Comparison of ENCODE assay signal across 13 cellular contexts in the genomic region with DNA sequence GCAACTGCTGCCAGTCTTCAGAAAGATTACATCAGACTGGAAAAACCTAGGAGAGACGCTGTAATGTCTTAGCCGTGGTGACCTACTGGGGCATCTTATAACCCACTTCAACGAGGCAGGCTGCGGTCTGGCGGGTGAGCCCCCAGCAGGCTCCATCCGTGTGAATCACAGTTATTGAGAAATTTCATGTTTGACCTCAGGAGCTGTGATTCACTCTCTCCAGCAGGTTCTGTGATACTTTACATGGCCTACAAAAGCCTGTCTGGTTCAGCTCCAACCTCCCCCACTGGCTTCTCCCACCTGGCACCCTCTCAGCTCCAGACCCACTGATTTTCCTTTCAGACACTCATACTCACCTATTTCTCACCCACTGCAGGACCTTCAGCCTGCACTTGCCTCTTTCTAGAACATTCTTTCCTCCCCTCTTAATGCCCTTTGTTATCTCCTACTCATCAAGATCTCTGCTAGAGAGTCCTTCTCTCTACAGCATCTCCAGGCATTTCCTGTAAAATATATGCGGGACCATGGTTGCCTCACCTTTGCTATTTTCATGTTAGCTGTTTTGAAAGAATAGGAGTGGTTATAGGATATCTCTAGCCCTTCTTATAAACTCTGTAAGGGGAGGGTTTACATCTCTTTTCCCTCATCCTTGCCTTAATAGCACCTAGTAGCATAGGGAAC.
DNase-seq lines count a peak whose midpoint lies in the region; ATAC-seq, FAIRE-seq and TF ChIP-seq lines count a peak whose summit lies in the region.
"Had no signal": no experiment of that assay in that cellular context is flagged by ENCODE, and none has a peak within 500 bp of the region (broad histone marks: within the 10 kb centered on the region; RNA-seq: fewer than 3 reads in every experiment).

No MANE protein-coding gene starts in this region.

- H3K27ac ChIP-seq in CD4-positive, alpha-beta memory T cell (ENCODE audit: low read depth, low read length): no peak overlapping the region

- DNase-seq in CD4-positive, alpha-beta memory T cell: peak in 4 of 5 donors; percentile 6 to 59 (median 14)
- peak; percentile 98 for DNase-seq in NCI-H226
- DNase-seq in bronchial epithelial cell (ENCODE audit: low read depth): peak; percentile 89
- peak; percentile 28 for DNase-seq in retinal pigment epithelial cell (ENCODE audit: low read depth)
- DNase-seq in NCI-H748 (lab: John Stamatoyannopoulos, UW; ENCODE audit: unreplicated experiment): no peak
- DNase-seq: NCI-H2107, small intestine had no signal

- no peaks in the 10 kb centered on the region for H3K27me3 ChIP-seq in CD4-positive, alpha-beta memory T cell (ENCODE audit: insufficient read depth, low read length)
- H3K27me3 ChIP-seq in bronchial epithelial cell (ENCODE audit: control insufficient read depth, insufficient read depth, low read length): no peaks in the 10 kb centered on the region

- no peak for FAIRE-seq in bronchial epithelial cell (lab: Jason Lieb, UNC)
- FAIRE-seq: G401.6, islet of Langerhans, small intestine had no signal

- peaks cover 14 to 24% (median 20%) of the 10 kb centered on the region in 4 donors for H3K4me1 Mint-ChIP-seq in CD4-positive, alpha-beta memory T cell

- peaks cover 0 to 5% of the 10 kb centered on the region in 2 donors for H3K9me3 ChIP-seq in CD4-positive, alpha-beta memory T cell (ENCODE audit: control insufficient read depth in 1 of 2, low read length in 2 of 2)

- H3K36me3 Mint-ChIP-seq in CD4-positive, alpha-beta memory T cell: peaks cover 5 to 14% of the 10 kb centered on the region in 2 donors

- H3K27me3 Mint-ChIP-seq in CD4-positive, alpha-beta memory T cell: peaks cover 0 to 2% of the 10 kb centered on the region in 2 donors

- TF ChIP-seq CTCF in bronchial epithelial cell (IDR thresholded peaks at IDR 0.05; ENCODE audit: insufficient read depth, low read length, severe bottlenecking): no peak
- TF ChIP-seq CTCF in retinal pigment epithelial cell (conservative IDR thresholded peaks at IDR 0.05; ENCODE audit: low read depth, low read length): no peak

- H3K4me3 ChIP-seq in CD4-positive, alpha-beta memory T cell (ENCODE audit: low read length in 2 of 2): no peak overlapping the region
- H3K4me3 ChIP-seq in bronchial epithelial cell (ENCODE audit: low read depth, low read length) (no peak overlapping the region), retinal pigment epithelial cell (ENCODE audit: low read length) (no peak overlapping the region)

- peak overlapping the region in 1 of 8 donors; percentile 43 for H3K4me3 Mint-ChIP-seq in CD4-positive, alpha-beta memory T cell
- H3K4me3 Mint-ChIP-seq: dendritic cell treated with granulocyte-macrophage colony-stimulating factor and Interleukin-4, amounts not matched to agents 40 ng/mL and 50 ng/mL, for 4 days had no signal

- CTCF ChIA-PET in CD4-positive, alpha-beta memory T cell (lab: Charles Lee; ENCODE audit: partially characterized antibody): no interaction called here

- POLR2A ChIA-PET in CD4-positive, alpha-beta memory T cell (lab: Charles Lee; ENCODE audit: partially characterized antibody): interaction anchor here (1.1 to 1.4 kb wide), 2 partner anchors 8 to 226 kb away, joined by 3 to 4 read pairs; no protein-coding TSS in a partner anchor

- peak overlapping the region in 4 of 7 donors; percentile 1 to 93 (median 18) for H3K27ac Mint-ChIP-seq in CD4-positive, alpha-beta memory T cell
- H3K27ac Mint-ChIP-seq: dendritic cell treated with granulocyte-macrophage colony-stimulating factor and Interleukin-4, amounts not matched to agents 40 ng/mL and 50 ng/mL, for 4 days had no signal

- no peaks in the 10 kb centered on the region for H3K36me3 ChIP-seq in CD4-positive, alpha-beta memory T cell (ENCODE audit: insufficient read depth, low read length)
- H3K36me3 ChIP-seq in bronchial epithelial cell (ENCODE audit: control insufficient read depth, insufficient read depth, low read length): no peaks in the 10 kb centered on the region

- ATAC-seq in HG02623 (IDR thresholded peaks at IDR 0.05; ENCODE audit: unreplicated experiment): no peak
- ATAC-seq in GM18520 (IDR thresholded peaks at IDR 0.05; ENCODE audit: unreplicated experiment): no peak
- no peak for ATAC-seq in GM19035 (IDR thresholded peaks at IDR 0.05; ENCODE audit: unreplicated experiment)

- H3K4me1 ChIP-seq in CD4-positive, alpha-beta memory T cell (ENCODE audit: insufficient read depth, low read length): peaks cover 8% of the 10 kb centered on the region

- peaks cover 0 to 24% (median 16%) of the 10 kb centered on the region in 8 donors for H3K9me3 Mint-ChIP-seq in CD4-positive, alpha-beta memory T cell

- intact Hi-C loops in CD4-positive, alpha-beta memory T cell (cut with micrococcal nuclease): no loop called here
